ENCODE assay signal across 15 cellular contexts in the genomic region with DNA sequence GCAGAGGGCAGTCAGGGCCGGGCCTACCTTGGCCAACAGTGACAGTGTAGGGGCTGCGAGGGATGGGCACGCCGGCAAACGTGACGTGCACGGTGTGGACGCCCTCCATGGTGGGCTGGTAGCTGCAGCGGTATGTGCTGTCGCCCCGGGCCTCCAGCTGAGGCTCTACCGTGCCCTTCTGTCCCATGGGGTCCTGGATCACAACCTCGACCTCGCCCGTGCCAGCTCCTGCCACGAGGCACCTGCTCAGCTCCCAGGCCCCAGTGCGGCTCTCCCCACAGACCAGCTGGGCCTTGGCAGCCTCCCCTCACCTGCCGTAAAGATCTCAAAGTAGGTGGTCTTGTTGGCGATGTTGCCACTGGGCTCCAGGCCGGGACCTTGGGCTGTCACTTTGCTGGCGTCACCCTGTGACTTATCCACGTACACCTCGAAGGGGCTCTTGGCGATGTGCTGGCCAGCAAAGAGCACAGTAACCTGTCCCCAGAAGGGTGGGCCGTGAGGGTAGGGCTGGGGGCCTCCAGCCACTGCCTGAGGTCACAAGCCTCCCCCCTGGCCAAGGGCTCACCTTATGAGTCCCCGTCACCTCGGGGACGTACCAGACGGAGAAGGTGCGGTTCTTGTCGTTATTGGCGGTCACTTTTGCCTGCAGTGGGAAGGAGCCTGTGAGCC. TPM values are rescaled to one million over a fixed set of nuclear protein-coding genes. Genes with fewer than 3 reads are reported as not detected.
DNase-seq lines count a peak whose midpoint lies in the region; ATAC-seq lines count a peak whose summit lies in the region.
"Had no signal": no experiment of that assay in that cellular context is flagged by ENCODE, and none has a peak within 500 bp of the region (broad histone marks: within the 10 kb centered on the region; RNA-seq: fewer than 3 reads in every experiment).

No MANE protein-coding gene starts in this region.

- intact Hi-C loops in activated naive CD4-positive, alpha-beta T cell treated with anti-CD3 and anti-CD28 coated beads for 36 hours (cut with micrococcal nuclease) = no loop called here

- H3K4me1 ChIP-seq in adipocyte (ENCODE audit: control insufficient read depth, insufficient read depth, low read length) = peaks cover 10% of the 10 kb centered on the region

- H3K27me3 ChIP-seq in adipocyte (replicated peaks; ENCODE audit: control insufficient read depth, insufficient read depth, low read length) = no peaks in the 10 kb centered on the region
- H3K27me3 ChIP-seq: suprapubic skin had no signal

- peaks cover 24% of the 10 kb centered on the region for H3K4me1 Mint-ChIP-seq in activated naive CD4-positive, alpha-beta T cell treated with anti-CD3 and anti-CD28 coated beads, Interleukin-2, amount 10 ng/mL, durations not matched to agents 7 days and 5 days
- peaks cover 9% of the 10 kb centered on the region for H3K4me1 Mint-ChIP-seq in activated naive CD4-positive, alpha-beta T cell treated with anti-CD3 and anti-CD28 coated beads for 36 hours (ENCODE audit: low read depth)
- peaks cover 4% of the 10 kb centered on the region for H3K4me1 Mint-ChIP-seq in memory B cell

- peaks cover 58% of the 10 kb centered on the region for H3K36me3 ChIP-seq in adipocyte (ENCODE audit: control insufficient read depth, insufficient read depth, low read length, severe bottlenecking)

- H3K27me3 Mint-ChIP-seq in activated naive CD4-positive, alpha-beta T cell treated with anti-CD3 and anti-CD28 coated beads, Interleukin-2, amount 10 ng/mL, durations not matched to agents 7 days and 5 days = no peaks in the 10 kb centered on the region
- no peaks in the 10 kb centered on the region for H3K27me3 Mint-ChIP-seq in activated naive CD4-positive, alpha-beta T cell treated with anti-CD3 and anti-CD28 coated beads for 36 hours (ENCODE audit: low read depth)
- H3K27me3 Mint-ChIP-seq in memory B cell = no peaks in the 10 kb centered on the region
- H3K27me3 Mint-ChIP-seq: naive B cell had no signal

- H3K9me3 ChIP-seq in adipocyte (ENCODE audit: control insufficient read depth, low read length) = no peaks in the 10 kb centered on the region
- H3K9me3 ChIP-seq: suprapubic skin had no signal

- no peaks in the 10 kb centered on the region for H3K9me3 Mint-ChIP-seq in activated naive CD4-positive, alpha-beta T cell treated with anti-CD3 and anti-CD28 coated beads, Interleukin-2, amount 10 ng/mL, durations not matched to agents 7 days and 5 days
- H3K9me3 Mint-ChIP-seq in activated naive CD4-positive, alpha-beta T cell treated with anti-CD3 and anti-CD28 coated beads for 36 hours = no peaks in the 10 kb centered on the region
- no peaks in the 10 kb centered on the region for H3K9me3 Mint-ChIP-seq in memory B cell
- H3K9me3 Mint-ChIP-seq: naive B cell had no signal

- no peak overlapping the region for H3K4me3 ChIP-seq in adipocyte (ENCODE audit: low read length)
- H3K4me3 ChIP-seq: skin epidermis had no signal

- peaks cover 22% of the 10 kb centered on the region for H3K36me3 Mint-ChIP-seq in activated naive CD4-positive, alpha-beta T cell treated with anti-CD3 and anti-CD28 coated beads, Interleukin-2, amount 10 ng/mL, durations not matched to agents 7 days and 5 days
- peaks cover 14% of the 10 kb centered on the region for H3K36me3 Mint-ChIP-seq in activated naive CD4-positive, alpha-beta T cell treated with anti-CD3 and anti-CD28 coated beads for 36 hours (ENCODE audit: low read depth)
- H3K36me3 Mint-ChIP-seq in memory B cell = peaks cover 6% of the 10 kb centered on the region
- H3K36me3 Mint-ChIP-seq: naive B cell had no signal

- CTCF ChIA-PET in activated naive CD4-positive, alpha-beta T cell treated with anti-CD3 and anti-CD28 coated beads, Interleukin-2, amount 10 ng/mL, durations not matched to agents 7 days and 5 days (lab: Charles Lee) = no interaction called here
- CTCF ChIA-PET in activated naive CD4-positive, alpha-beta T cell treated with anti-CD3 and anti-CD28 coated beads for 36 hours (lab: Charles Lee) = no interaction called here

- H3K9ac ChIP-seq in adipocyte (ENCODE audit: low read length) = peak overlapping the region; percentile 91

- DNase-seq in activated naive CD4-positive, alpha-beta T cell treated with anti-CD3 and anti-CD28 coated beads, Interleukin-2, amount 10 ng/mL, durations not matched to agents 7 days and 5 days = no peak
- DNase-seq in activated naive CD4-positive, alpha-beta T cell treated with anti-CD3 and anti-CD28 coated beads for 36 hours = no peak
- DNase-seq in adipocyte (ENCODE audit: low read depth) = no peak
- DNase-seq in memory B cell (ENCODE audit: low spot score in 2 of 2) = no peak
- no peak for DNase-seq in substantia nigra (lab: John Stamatoyannopoulos, UW)
- no peak for DNase-seq in kidney glomerular epithelial cell (lab: John Stamatoyannopoulos, UW)
- DNase-seq in mesenteric fat pad (ENCODE audit: low spot score) = no peak
- DNase-seq: activated CD4-positive, alpha-beta T cell treated with anti-CD3 and anti-CD28 coated beads, Interleukin-2, amount 50 U/mL, for 4 hours; GOT3; naive B cell; NCI-H1694 treated with DMSO at 0.1 percent for 48 hours; T-helper 9 cell had no signal

- H3K27ac ChIP-seq in substantia nigra (ENCODE audit: low read depth, low read length, poor library complexity, severe bottlenecking) = peak overlapping the region; percentile 13

- peak overlapping the region; percentile 45 for H3K27ac Mint-ChIP-seq in activated naive CD4-positive, alpha-beta T cell treated with anti-CD3 and anti-CD28 coated beads, Interleukin-2, amount 10 ng/mL, durations not matched to agents 7 days and 5 days
- no peak overlapping the region for H3K27ac Mint-ChIP-seq in activated naive CD4-positive, alpha-beta T cell treated with anti-CD3 and anti-CD28 coated beads for 36 hours
- H3K27ac Mint-ChIP-seq in memory B cell = peak overlapping the region; percentile 79

- H3K4me3 Mint-ChIP-seq in activated naive CD4-positive, alpha-beta T cell treated with anti-CD3 and anti-CD28 coated beads, Interleukin-2, amount 10 ng/mL, durations not matched to agents 7 days and 5 days = no peak overlapping the region
- no peak overlapping the region for H3K4me3 Mint-ChIP-seq in activated naive CD4-positive, alpha-beta T cell treated with anti-CD3 and anti-CD28 coated beads for 36 hours
- H3K4me3 Mint-ChIP-seq in memory B cell = no peak overlapping the region

- ATAC-seq in memory B cell (ENCODE audit: low read depth) = no peak
- no peak for ATAC-seq in HG02623 (IDR thresholded peaks at IDR 0.05; ENCODE audit: unreplicated experiment)

RNA-seq across cellular contexts. Expression of a gene that starts 8.3 kb away (rescaled TPM):
- total RNA-seq in activated naive CD4-positive, alpha-beta T cell treated with anti-CD3 and anti-CD28 coated beads for 36 hours = 100 to 1,000 TPM; 398 to 404 TPM
- total RNA-seq in mesenteric fat pad = 1,133 TPM

RNA-seq across cellular contexts. Expression of a gene that starts 13.0 kb away (rescaled TPM):
- total RNA-seq in activated naive CD4-positive, alpha-beta T cell treated with anti-CD3 and anti-CD28 coated beads for 36 hours = 10 to 100 TPM; 62.7 to 70.0 TPM
- total RNA-seq in mesenteric fat pad = 57.4 TPM

RNA-seq across cellular contexts. Expression of a gene that starts 32.0 kb away (rescaled TPM):
- 1,000 to 10,000 TPM; 3,331 to 3,466 TPM for total RNA-seq in activated naive CD4-positive, alpha-beta T cell treated with anti-CD3 and anti-CD28 coated beads for 36 hours
- total RNA-seq in mesenteric fat pad = 2,424 TPM

RNA-seq across cellular contexts. Expression of a gene that starts 42.9 kb away (rescaled TPM):
- 1 to 10 TPM; 7.9 to 9.0 TPM for total RNA-seq in activated naive CD4-positive, alpha-beta T cell treated with anti-CD3 and anti-CD28 coated beads for 36 hours
- 18.9 TPM for total RNA-seq in mesenteric fat pad

RNA-seq across cellular contexts. Expression of a gene that starts 45.2 kb away (rescaled TPM):
- 10 to 100 TPM; 63.7 to 66.5 TPM for total RNA-seq in activated naive CD4-positive, alpha-beta T cell treated with anti-CD3 and anti-CD28 coated beads for 36 hours
- 32.4 TPM for total RNA-seq in mesenteric fat pad
